Comparison of ENCODE assay signal across 7 cellular contexts in genomic region chr17:44778656-44779210, GRCh38. TPM values are rescaled to one million over a fixed set of nuclear protein-coding genes. Genes with fewer than 3 reads are reported as not detected.
A peak's percentile ranks its signal among the peaks of the same experiment; 100 is the strongest.
DNase-seq lines count a peak whose midpoint lies in the region; ATAC-seq, FAIRE-seq and TF ChIP-seq lines count a peak whose summit lies in the region.

No MANE protein-coding gene starts in this region.

- H3K27ac ChIP-seq in cingulate gyrus (ENCODE audit: low read depth, low read length) (peak overlapping the region; percentile 69), trophoblast cell (ENCODE audit: low read depth, low read length) (no peak overlapping the region)

- ATAC-seq in GM19324 (IDR thresholded peaks at IDR 0.05; ENCODE audit: low FRiP score, unreplicated experiment): no peak

- no peak overlapping the region for H2BK120ac ChIP-seq in trophoblast cell (ENCODE audit: insufficient read depth, low read length, poor library complexity)

- H3K79me2 ChIP-seq in trophoblast cell (ENCODE audit: control insufficient read depth, insufficient read depth, low read length, poor library complexity): no peaks in the 10 kb centered on the region

- intact Hi-C loops in Caco-2 (cut with micrococcal nuclease; ENCODE audit: unreplicated experiment): loop anchor here (1.0 to 10.0 kb wide), 2 partner anchors 87 to 356 kb away; partner anchors contain the start of genes ACBD4 and PLCD3

- H3K4me1 ChIP-seq in Caco-2: peaks cover 18% of the 10 kb centered on the region; the same call in 1 of the 2 replicates
- H3K4me1 ChIP-seq in trophoblast cell (ENCODE audit: control insufficient read depth in 1 of 2, insufficient read depth in 2 of 2, low read length in 2 of 2): peaks cover 4 to 11% of the 10 kb centered on the region in 2 experiments

- peak overlapping the region; percentile 85 for H3K4me2 ChIP-seq in trophoblast cell (ENCODE audit: low read length)

- no peak overlapping the region for H2AFZ ChIP-seq in trophoblast cell (ENCODE audit: insufficient read depth, low read length, poor library complexity)

- H3K36me3 ChIP-seq in Caco-2 (ENCODE audit: control insufficient read depth, insufficient read depth, low read length) (no peaks in the 10 kb centered on the region), trophoblast cell (ENCODE audit: control insufficient read depth in 1 of 2, insufficient read depth in 2 of 2, low read length in 2 of 2) (no peaks in the 10 kb centered on the region)

- no peak overlapping the region for H3K23ac ChIP-seq in trophoblast cell (ENCODE audit: low read length)

- CTCF ChIA-PET in Caco-2 (lab: Charles Lee): interaction anchor here (0.5 to 4.7 kb wide), 14 partner anchors 10 to 356 kb away, joined by 3 to 23 read pairs (median 4); partner anchors contain the start of genes ACBD4 and HIGD1B

- no peak overlapping the region for H2BK12ac ChIP-seq in trophoblast cell (ENCODE audit: low read length)

- peak overlapping the region; percentile 82 for H3K4me3 Mint-ChIP-seq in Caco-2 (ENCODE audit: unreplicated experiment)

- H3K36me3 Mint-ChIP-seq in Caco-2 (ENCODE audit: insufficient read depth, unreplicated experiment): no peaks in the 10 kb centered on the region

- no peak overlapping the region for H4K8ac ChIP-seq in trophoblast cell (ENCODE audit: low read depth, low read length)

- H3K27me3 Mint-ChIP-seq in Caco-2 (ENCODE audit: insufficient read depth, unreplicated experiment): peaks cover 3% of the 10 kb centered on the region

- H3K79me1 ChIP-seq in trophoblast cell (ENCODE audit: low read length): no peaks in the 10 kb centered on the region

- WGBS in trophoblast cell (ENCODE audit: extremely low coverage, insufficient coverage, insufficient read length): no CpG with 5 or more reads among the region's 10 CpGs

- H3K9me3 Mint-ChIP-seq in Caco-2 (ENCODE audit: unreplicated experiment): no peaks in the 10 kb centered on the region

- H3K14ac ChIP-seq in trophoblast cell (ENCODE audit: low read length): no peak overlapping the region

- H3K27ac Mint-ChIP-seq in Caco-2 (ENCODE audit: unreplicated experiment): no peak overlapping the region

- H3K9me3 ChIP-seq in Caco-2: no peaks in the 10 kb centered on the region
- no peaks in the 10 kb centered on the region for H3K9me3 ChIP-seq in trophoblast cell (ENCODE audit: insufficient read depth, low read depth, low read length)

- H4K91ac ChIP-seq in trophoblast cell (ENCODE audit: low read depth, low read length): no peak overlapping the region

- H3K27me3 ChIP-seq in Caco-2 (replicated peaks; ENCODE audit: control insufficient read depth, insufficient read depth, low read length) (no peaks in the 10 kb centered on the region), trophoblast cell (ENCODE audit: insufficient read depth, low read length) (peaks cover 2% of the 10 kb centered on the region)

- no peak overlapping the region for H2AK5ac ChIP-seq in trophoblast cell (ENCODE audit: low read length)

- H2BK5ac ChIP-seq in trophoblast cell (ENCODE audit: low read depth, low read length, poor library complexity): no peak overlapping the region

- no peak for TF ChIP-seq POLR2A in GM12892 (IDR thresholded peaks at IDR 0.05; ENCODE audit: low read depth, low read length)

- BruUV-seq in Caco-2 (replicated peaks; lab: Mats Ljungman, UMichigan): no TSS peak

- no peak overlapping the region for H3K4ac ChIP-seq in trophoblast cell (ENCODE audit: low read depth, low read length)

- H3K4me1 Mint-ChIP-seq in Caco-2 (ENCODE audit: low read depth, unreplicated experiment): no peaks in the 10 kb centered on the region

- DNase-seq in Caco-2 (no peak), trophoblast cell (no peak), NOMO-1 treated with dmso at 0.1 percent for 144 hours (lab: John Stamatoyannopoulos, UW; ENCODE audit: unreplicated experiment) (no peak), GM12892 (ENCODE audit: insufficient read length) (no peak)
- DNase-seq in Jurkat, Clone E6-1 (ENCODE audit: low read depth, low spot score): no peak

- no peak overlapping the region for H3K9ac ChIP-seq in trophoblast cell (ENCODE audit: low read length)

- no peak for TF ChIP-seq CTCF in Caco-2 (IDR thresholded peaks at IDR 0.05; ENCODE audit: insufficient read depth in 1 of 2, low read depth in 1 of 2, low read length in 1 of 2, severe bottlenecking in 1 of 2, unreplicated experiment in 1 of 2)

- H4K12ac ChIP-seq in trophoblast cell (ENCODE audit: low read depth, low read length): no peak overlapping the region

- POLR2A ChIA-PET in Caco-2 (lab: Charles Lee): no interaction called here

- FAIRE-seq in GM12892 (lab: Jason Lieb, UNC): no peak

- H3K18ac ChIP-seq in trophoblast cell (ENCODE audit: low read length): no peak overlapping the region

- H3K4me3 ChIP-seq in Caco-2 (ENCODE audit: low read depth, low read length) (peak overlapping the region; percentile 57; the same call in 1 of the 2 replicates), trophoblast cell (ENCODE audit: low read depth, low read length) (no peak overlapping the region)
- H3K4me3 ChIP-seq in Jurkat, Clone E6-1 (ENCODE audit: low read length): peak overlapping the region; percentile 53

RNA-seq across cellular contexts. Expression of gene ADAM11, which starts 19.9 kb away (rescaled TPM):
- total RNA-seq in Caco-2 (2022): 1.9 and 2.3 TPM in 2 replicates
- 6.4 TPM for polyA plus RNA-seq in Jurkat, Clone E6-1 (2012; ENCODE audit: insufficient read depth, insufficient read length)
- 0.34 and 0.47 TPM in 2 replicates for polyA plus RNA-seq in trophoblast cell (2013)
- 0.13 TPM for polyA plus RNA-seq in GM12892 (2012; ENCODE audit: missing spikeins)

RNA-seq across cellular contexts. Expression of gene GJC1, which starts 51.4 kb away (rescaled TPM):
- total RNA-seq in Caco-2 (2022): 33.5 and 34.6 TPM in 2 replicates
- 17.2 TPM for polyA plus RNA-seq in Jurkat, Clone E6-1 (2012; ENCODE audit: insufficient read depth, insufficient read length)
- 17.0 and 18.0 TPM in 2 replicates for polyA plus RNA-seq in trophoblast cell (2013)
- 1.8 TPM for polyA plus RNA-seq in GM12892 (2012; ENCODE audit: missing spikeins)
